Comparison of ENCODE assay signal across 16 cellular contexts in genomic region chr7:44976746-44977196, GRCh38. TPM values are rescaled to one million over a fixed set of nuclear protein-coding genes. Genes with fewer than 3 reads are reported as not detected.
A peak's percentile ranks its signal among the peaks of the same experiment; 100 is the strongest.
DNase-seq lines count a peak whose midpoint lies in the region; ATAC-seq, FAIRE-seq and TF ChIP-seq lines count a peak whose summit lies in the region.
"Had no signal": no experiment of that assay in that cellular context is flagged by ENCODE, and none has a peak within 500 bp of the region (broad histone marks: within the 10 kb centered on the region; RNA-seq: fewer than 3 reads in every experiment).

No MANE protein-coding gene starts in this region.

- no peaks in the 10 kb centered on the region for H3K4me1 ChIP-seq in aorta (ENCODE audit: control insufficient read depth in 1 of 2, insufficient read depth in 2 of 2, low read length in 2 of 2)
- H3K4me1 ChIP-seq in pancreas, result no peaks in the 10 kb centered on the region

- H3K9me3 Mint-ChIP-seq in T-cell (no peaks in the 10 kb centered on the region), immature natural killer cell (no peaks in the 10 kb centered on the region), Calu3 (ENCODE audit: low read depth, unreplicated experiment) (no peaks in the 10 kb centered on the region)

- BruUV-seq in Calu3 (replicated peaks; lab: Mats Ljungman, UMichigan), result no TSS peak

- H3K4me3 ChIP-seq in aorta (ENCODE audit: low read length in 2 of 2) (no peak overlapping the region), pancreas (no peak overlapping the region)
- H3K4me3 ChIP-seq: cardiac muscle cell had no signal

- intact Hi-C loops in left cardiac atrium (cut with DNase I), result no loop called here
- intact Hi-C loops in Right ventricle myocardium superior (cut with DNase I), result no loop called here
- intact Hi-C loops in aorta (cut with DNase I), result no loop called here
- intact Hi-C loops in pancreas (cut with DNase I), result loop anchor here in 1 of 3 donors (10.0 kb wide), 1 partner anchor 158 kb away; no protein-coding TSS in a partner anchor
- intact Hi-C loops in Calu3 (cut with micrococcal nuclease; ENCODE audit: unreplicated experiment), result no loop called here

- DNase-seq in left cardiac atrium, result peak; percentile 18
- DNase-seq in Right ventricle myocardium superior, result no peak
- DNase-seq in T-cell, result no peak
- no peak for DNase-seq in immature natural killer cell
- DNase-seq in aorta, result peak; percentile 48 to 68
- no peak for DNase-seq in pancreas
- no peak for DNase-seq in Calu3
- DNase-seq: NCI-H2029 treated with DMSO at 0.1 percent for 48 hours, NCI-H748 treated with DMSO at 0.1 percent for 48 hours, SHP77 treated with DMSO at 0.1 percent for 48 hours had no signal

- no peak for FAIRE-seq in pancreas (lab: Jason Lieb, UNC)
- FAIRE-seq: endothelial cell of umbilical vein, islet of Langerhans had no signal

- POLR2A ChIA-PET in T-cell (lab: Charles Lee), result no interaction called here

- TF ChIP-seq CTCF in pancreas (IDR thresholded peaks at IDR 0.05) (no peak), Calu3 (IDR thresholded peaks at IDR 0.05; ENCODE audit: unreplicated experiment) (no peak)

- H3K27ac ChIP-seq in aorta (ENCODE audit: low read depth in 1 of 2, low read length in 2 of 2), result no peak overlapping the region
- H3K27ac ChIP-seq in pancreas, result no peak overlapping the region
- H3K27ac ChIP-seq: cardiac muscle cell had no signal

- H3K4me3 Mint-ChIP-seq in T-cell, result peak overlapping the region; percentile 88 to 99 (median 95)
- H3K4me3 Mint-ChIP-seq in immature natural killer cell, result peak overlapping the region; percentile 95 to 98 (median 97)
- H3K4me3 Mint-ChIP-seq in Calu3 (ENCODE audit: low read depth, unreplicated experiment), result no peak overlapping the region

- CTCF ChIA-PET in T-cell (lab: Charles Lee) (interaction anchor here (0.6 to 1.6 kb wide), 2 partner anchors 16 to 159 kb away, joined by 3 to 7 read pairs; no protein-coding TSS in a partner anchor), Calu3 (lab: Charles Lee) (interaction anchor here (0.6 kb wide), 1 partner anchor 14 kb away, joined by 3 read pairs; no protein-coding TSS in a partner anchor)

- no peaks in the 10 kb centered on the region for H3K27me3 Mint-ChIP-seq in T-cell
- H3K27me3 Mint-ChIP-seq in immature natural killer cell (ENCODE audit: low read depth in 3 of 3), result peaks cover 3 to 13% (median 7%) of the 10 kb centered on the region in 3 donors
- H3K27me3 Mint-ChIP-seq in Calu3 (ENCODE audit: unreplicated experiment), result peaks cover 10% of the 10 kb centered on the region

- H3K36me3 ChIP-seq in aorta (ENCODE audit: control insufficient read depth in 1 of 2, insufficient read depth in 2 of 2, low read length in 1 of 2) (no peaks in the 10 kb centered on the region), pancreas (no peaks in the 10 kb centered on the region)
- H3K36me3 ChIP-seq: cardiac muscle cell had no signal

- WGBS in aorta, 2 donors, result 95 to 97% methylated on average over 16 to 17 of the region's 17 CpGs
- 90 to 97% methylated on average over 17 of the region's 17 CpGs for WGBS in pancreas, 2 donors

- H3K9me3 ChIP-seq in aorta (ENCODE audit: control insufficient read depth, low read length), result no peaks in the 10 kb centered on the region
- H3K9me3 ChIP-seq in pancreas, result no peaks in the 10 kb centered on the region

- ATAC-seq in left cardiac atrium (no peak), Right ventricle myocardium superior (ENCODE audit: poor library complexity) (no peak), T-cell (replicated peaks in 1 of 4) (no peak), aorta (ENCODE audit: low FRiP score) (no peak), pancreas (no peak), GM19397 (IDR thresholded peaks at IDR 0.05; ENCODE audit: unreplicated experiment) (no peak)
- ATAC-seq: HCT116 had no signal

- peaks cover 19% of the 10 kb centered on the region for H3K36me3 Mint-ChIP-seq in T-cell
- peaks cover 4 to 10% (median 4%) of the 10 kb centered on the region in 3 donors for H3K36me3 Mint-ChIP-seq in immature natural killer cell
- peaks cover 23% of the 10 kb centered on the region for H3K36me3 Mint-ChIP-seq in Calu3 (ENCODE audit: insufficient read depth, unreplicated experiment)

- peaks cover 75 to 82% (median 78%) of the 10 kb centered on the region in 3 donors for H3K4me1 Mint-ChIP-seq in T-cell
- peaks cover 66 to 75% of the 10 kb centered on the region in 2 donors for H3K4me1 Mint-ChIP-seq in immature natural killer cell
- peaks cover 11% of the 10 kb centered on the region for H3K4me1 Mint-ChIP-seq in Calu3 (ENCODE audit: low read depth, unreplicated experiment)

- H3K27ac Mint-ChIP-seq in T-cell, result peak overlapping the region; percentile 96
- peak overlapping the region; percentile 93 to 99 (median 97) for H3K27ac Mint-ChIP-seq in immature natural killer cell
- H3K27ac Mint-ChIP-seq in Calu3 (ENCODE audit: unreplicated experiment), result no peak overlapping the region

- H3K27me3 ChIP-seq in aorta (ENCODE audit: control insufficient read depth in 1 of 2, insufficient read depth in 2 of 2, low read length in 1 of 2) (no peaks in the 10 kb centered on the region), pancreas (no peaks in the 10 kb centered on the region)
- H3K27me3 ChIP-seq: cardiac muscle cell had no signal

RNA-seq across cellular contexts. Expression of gene MYO1G, which starts 2.0 kb away (rescaled TPM):
- total RNA-seq in left cardiac atrium, result 1 to 10 TPM; 3.1 to 3.5 TPM
- total RNA-seq in Right ventricle myocardium superior, result 0.97 TPM
- total RNA-seq in T-cell, result 100 to 1,000 TPM; 183 to 272 (median 192) TPM
- 100 to 1,000 TPM; 139 to 261 (median 139) TPM for polyA plus RNA-seq in immature natural killer cell
- 10 to 100 TPM in 1 of 2 donors, 1 to 10 TPM in 1; 7.2 to 21.3 TPM for total RNA-seq in aorta
- 1 to 10 TPM; 1.4 to 3.5 TPM for polyA plus RNA-seq in aorta
- 1 to 10 TPM in 4 of 6 donors, under 1 TPM in 2; 0.28 to 3.1 (median 1.1) TPM for total RNA-seq in pancreas
- 1 to 10 TPM; 1.1 to 1.5 TPM for polyA plus RNA-seq in pancreas
- total RNA-seq in Calu3 (2022), result 0.33 and 0.39 TPM in 2 replicates
- total RNA-seq: renal cortical epithelial cell had no signal
- polyA plus RNA-seq: endothelial cell of umbilical vein had no signal

RNA-seq across cellular contexts. Expression of gene CCM2, which starts 23.2 kb away (rescaled TPM):
- total RNA-seq in left cardiac atrium, result 10 to 100 TPM; 33.5 to 36.5 TPM
- total RNA-seq in Right ventricle myocardium superior, result 30.3 TPM
- 100 to 1,000 TPM in 4 of 5 donors, 10 to 100 TPM in 1; 88.6 to 190 (median 167) TPM for total RNA-seq in T-cell
- 100 to 1,000 TPM in 2 of 3 donors, 10 to 100 TPM in 1; 60.4 to 120 (median 103) TPM for polyA plus RNA-seq in immature natural killer cell
- total RNA-seq in aorta, result 10 to 100 TPM; 38.6 to 49.1 TPM
- polyA plus RNA-seq in aorta, result 10 to 100 TPM; 32.7 to 41.5 TPM
- total RNA-seq in pancreas, result 10 to 100 TPM; 13.4 to 19.5 (median 14.8) TPM
- polyA plus RNA-seq in pancreas, result 10 to 100 TPM; 33.5 to 33.7 TPM
- total RNA-seq in Calu3 (2022), result 59.8 and 62.9 TPM in 2 replicates

Comparison
In these comparisons a context has a peak if more than half of its experiments do, and no peak if none do; other contexts are left out.
1. DNase-seq: peak in left cardiac atrium (single experiment) and aorta (2 of 2); none in Right ventricle myocardium superior (single experiment), T-cell (0 of 34), immature natural killer cell (0 of 3), pancreas (0 of 6) and Calu3 (single experiment).
2. RNA of gene MYO1G, which starts 2.0 kb away (total RNA-seq): 183 to 272 TPM in T-cell; 7.2 to 21.3 TPM in aorta, 3.1 to 3.5 TPM in left cardiac atrium, 0.28 to 3.1 TPM in pancreas, 0.97 TPM in Right ventricle myocardium superior (single experiment) and 0.33 to 0.39 TPM in Calu3; every median in the first group is over 4 times any median in the second.